Comparison of ENCODE assay signal across 8 cellular contexts in genomic region chr1:113903496-113904291, GRCh38. TPM values are rescaled to one million over a fixed set of nuclear protein-coding genes. Genes with fewer than 3 reads are reported as not detected.
A peak's percentile ranks its signal among the peaks of the same experiment; 100 is the strongest.
DNase-seq lines count a peak whose midpoint lies in the region; ATAC-seq and TF ChIP-seq lines count a peak whose summit lies in the region.

No MANE protein-coding gene starts in this region.

- no peak overlapping the region for H3K9ac ChIP-seq in fibroblast of lung (ENCODE audit: insufficient read depth, low read length)

- DNase-seq in activated gamma-delta T cell treated with Interleukin-2 at 50 U/mL for 16 hours (peak; percentile 8), activated gamma-delta T cell (lab: John Stamatoyannopoulos, UW) (no peak), fibroblast of lung (ENCODE audit: low read depth in 2 of 2) (peak in 1 of 2 donors; percentile 2), retinal pigment epithelial cell (ENCODE audit: low read depth) (no peak), NCI-H1048 (lab: John Stamatoyannopoulos, UW) (no peak)

- H3K27ac ChIP-seq in VCaP (peak overlapping the region; percentile 77), fibroblast of lung (ENCODE audit: insufficient read depth, low read length) (peak overlapping the region; percentile 85)

- H3K79me2 ChIP-seq in fibroblast of lung (ENCODE audit: control insufficient read depth, insufficient read depth, low read length) = peaks cover 25% of the 10 kb centered on the region

- H3K9me3 ChIP-seq in fibroblast of lung (ENCODE audit: control insufficient read depth, insufficient read depth, low read depth, low read length) = no peaks in the 10 kb centered on the region

- H3K4me2 ChIP-seq in fibroblast of lung (ENCODE audit: extremely low read depth, insufficient read depth, low read length) = peak overlapping the region; percentile 92

- no peak for TF ChIP-seq CTCF in VCaP (conservative IDR thresholded peaks at IDR 0.05)
- TF ChIP-seq CTCF in fibroblast of lung (conservative IDR thresholded peaks at IDR 0.05 in 1 of 2, IDR thresholded peaks at IDR 0.05 in 1 of 2; ENCODE audit: low read depth in 1 of 2, low read length in 2 of 2) = no peak
- TF ChIP-seq CTCF in retinal pigment epithelial cell (conservative IDR thresholded peaks at IDR 0.05; ENCODE audit: low read depth, low read length) = no peak

- H2AFZ ChIP-seq in fibroblast of lung (ENCODE audit: low read length) = peak overlapping the region; percentile 89

- H3K36me3 ChIP-seq in fibroblast of lung (ENCODE audit: control insufficient read depth, insufficient read depth, low read length) = peaks cover 5% of the 10 kb centered on the region

- H3K4me1 ChIP-seq in fibroblast of lung (ENCODE audit: control insufficient read depth, extremely low read depth, insufficient read depth, low read length) = no peaks in the 10 kb centered on the region

- ATAC-seq in GM18502 (IDR thresholded peaks at IDR 0.05; ENCODE audit: poor library complexity, unreplicated experiment) (no peak), HG02798 (IDR thresholded peaks at IDR 0.05; ENCODE audit: poor library complexity, unreplicated experiment) (no peak)

- H3K4me3 ChIP-seq in fibroblast of lung (replicated peaks in 1 of 4; ENCODE audit: control extremely low read depth in 1 of 4, insufficient read depth in 1 of 4, low read depth in 3 of 4, low read length in 4 of 4) = peak overlapping the region; percentile 57 to 88 (median 86)
- H3K4me3 ChIP-seq in retinal pigment epithelial cell (ENCODE audit: low read length) = peak overlapping the region; percentile 98

- no peaks in the 10 kb centered on the region for H4K20me1 ChIP-seq in fibroblast of lung (ENCODE audit: control insufficient read depth, extremely low read depth, insufficient read depth, low read length)

- no peaks in the 10 kb centered on the region for H3K27me3 ChIP-seq in fibroblast of lung (ENCODE audit: control insufficient read depth, insufficient read depth, low read length)

RNA-seq across cellular contexts. Expression of gene AP4B1, which starts 0.9 kb away (rescaled TPM):
- total RNA-seq in fibroblast of lung = 11.7 and 12.1 TPM in 2 replicates
- polyA plus RNA-seq in fibroblast of lung = 16.8 TPM in 2 replicates
- 9.3 and 11.4 TPM in 2 replicates for polyA plus RNA-seq in fibroblast of lung (2012)
- 1.9 and 6.5 TPM in 2 replicates for polyA minus RNA-seq in fibroblast of lung (ENCODE audit: low replicate concordance)

RNA-seq across cellular contexts. Expression of gene DCLRE1B, which starts 1.4 kb away (rescaled TPM):
- 0.66 and 1.0 TPM in 2 replicates for total RNA-seq in fibroblast of lung
- polyA plus RNA-seq in fibroblast of lung = 3.4 and 6.4 TPM in 2 replicates
- polyA plus RNA-seq in fibroblast of lung (2012) = 5.4 and 9.0 TPM in 2 replicates
- 14.0 and 17.9 TPM in 2 replicates for polyA minus RNA-seq in fibroblast of lung (ENCODE audit: low replicate concordance)

RNA-seq across cellular contexts. Expression of gene BCL2L15, which starts 16.3 kb away (rescaled TPM):
- under 0.01 TPM in 1 of 2 replicates, not detected in the other for total RNA-seq in fibroblast of lung
- polyA plus RNA-seq in fibroblast of lung = 0.03 and 0.19 TPM in 2 replicates
- polyA plus RNA-seq in fibroblast of lung (2012) = not detected in 2 replicates
- 0.07 TPM in 1 of 2 replicates, not detected in the other for polyA minus RNA-seq in fibroblast of lung (ENCODE audit: low replicate concordance)

RNA-seq across cellular contexts. Expression of gene HIPK1, which starts 25.4 kb away (rescaled TPM):
- 18.2 and 19.8 TPM in 2 replicates for total RNA-seq in fibroblast of lung
- 24.5 and 28.5 TPM in 2 replicates for polyA plus RNA-seq in fibroblast of lung
- polyA plus RNA-seq in fibroblast of lung (2012) = 10.8 and 13.3 TPM in 2 replicates
- polyA minus RNA-seq in fibroblast of lung (ENCODE audit: low replicate concordance) = 68.9 and 78.5 TPM in 2 replicates

RNA-seq across cellular contexts. Expression of gene PTPN22, which starts 32.2 kb away (rescaled TPM):
- total RNA-seq in fibroblast of lung = 0.26 and 0.33 TPM in 2 replicates
- 0.10 and 0.11 TPM in 2 replicates for polyA plus RNA-seq in fibroblast of lung
- 0.07 and 0.08 TPM in 2 replicates for polyA plus RNA-seq in fibroblast of lung (2012)
- polyA minus RNA-seq in fibroblast of lung (ENCODE audit: low replicate concordance) = not detected in 2 replicates
